17 cellular contexts compared by ENCODE assay signal in genomic region chr5:168300377-168301182, GRCh38. TPM values are rescaled to one million over a fixed set of nuclear protein-coding genes. Genes with fewer than 3 reads are reported as not detected.
DNase-seq lines count a peak whose midpoint lies in the region; ATAC-seq and TF ChIP-seq lines count a peak whose summit lies in the region.
"Had no signal": no experiment of that assay in that cellular context is flagged by ENCODE, and none has a peak within 500 bp of the region (broad histone marks: within the 10 kb centered on the region; RNA-seq: fewer than 3 reads in every experiment).

No MANE protein-coding gene starts in this region.

- no peaks in the 10 kb centered on the region for H3K27me3 ChIP-seq in foreskin keratinocyte
- no peaks in the 10 kb centered on the region for H3K27me3 ChIP-seq in right atrium auricular region

- TF ChIP-seq CTCF in HEK293 (tag by site-specific recombination; IDR thresholded peaks at IDR 0.05) (no peak), foreskin keratinocyte (conservative IDR thresholded peaks at IDR 0.05) (no peak), right atrium auricular region (IDR thresholded peaks at IDR 0.05) (no peak)

- H3K4me1 ChIP-seq in HEK293 (ENCODE audit: control insufficient read depth, insufficient read depth, low read length) (no peaks in the 10 kb centered on the region), foreskin keratinocyte (peaks cover 33% of the 10 kb centered on the region), right atrium auricular region (no peaks in the 10 kb centered on the region)

- DNase-seq in NCI-H69 (lab: John Stamatoyannopoulos, UW) (peak; percentile 12), foreskin keratinocyte (peak in 1 of 2 donors; percentile 59), posterior vena cava (ENCODE audit: low spot score) (peak; percentile 22), right atrium auricular region (ENCODE audit: low spot score) (no peak), OCI-M1 (lab: John Stamatoyannopoulos, UW) (no peak)
- DNase-seq in activated CD8-positive, alpha-beta memory T cell treated with anti-CD3 and anti-CD28 coated beads, Interleukin-2, amount 50 U/mL, for 48 hours = no peak
- DNase-seq: activated B cell treated with CpG ODN at 0.5 μM for 24 hours; aorta; naive thymus-derived CD8-positive, alpha-beta T cell; right cardiac atrium; stimulated activated CD4-positive, alpha-beta T cell treated with anti-CD3 and anti-CD28 coated beads, Interleukin-2, amount 100 ng/mL, for 48 hours; stimulated activated CD8-positive, alpha-beta memory T cell treated with anti-CD3 and anti-CD28 coated beads, Interleukin-4, amount 100 ng/mL, for 48 hours; tibial artery had no signal

- peak; percentile 19 for ATAC-seq in foreskin keratinocyte
- ATAC-seq in HG02938 (IDR thresholded peaks at IDR 0.05; ENCODE audit: unreplicated experiment) = no peak
- ATAC-seq: naive thymus-derived CD8-positive, alpha-beta T cell; Panc1; right cardiac atrium had no signal

- H3K9me3 ChIP-seq in HEK293 (ENCODE audit: control insufficient read depth, insufficient read depth, low read depth, low read length) (no peaks in the 10 kb centered on the region), right atrium auricular region (no peaks in the 10 kb centered on the region)
- H3K9me3 ChIP-seq: tibial artery had no signal

- H3K36me3 ChIP-seq in HEK293 (ENCODE audit: control insufficient read depth in 2 of 2, insufficient read depth in 1 of 2, low read length in 2 of 2) = no peaks in the 10 kb centered on the region
- no peaks in the 10 kb centered on the region for H3K36me3 ChIP-seq in right atrium auricular region
- H3K36me3 ChIP-seq: tibial artery had no signal

- CTCF ChIA-PET in HEK293 (lab: Yijun Ruan, JAX) = interaction anchor here (0.7 to 1.5 kb wide), 3 partner anchors 8 to 19 kb away, joined by 3 to 5 read pairs (median 4); no protein-coding TSS in a partner anchor

- H3K27ac ChIP-seq in HEK293 (ENCODE audit: extremely low read depth, low read depth, low read length) (no peak overlapping the region), foreskin keratinocyte (no peak overlapping the region), right atrium auricular region (no peak overlapping the region)
- H3K27ac ChIP-seq: tibial artery had no signal

- POLR2A ChIA-PET in HEK293 (lab: Yijun Ruan, JAX) = interaction anchor here (0.6 to 0.9 kb wide), 3 partner anchors 8 to 402 kb away, joined by 3 to 9 read pairs (median 4); no protein-coding TSS in a partner anchor

- no peak overlapping the region for H3K4me3 ChIP-seq in HEK293 (ENCODE audit: low read depth, low read length)
- H3K4me3 ChIP-seq in right atrium auricular region = no peak overlapping the region
- H3K4me3 ChIP-seq: tibial artery had no signal

- intact Hi-C loops in posterior vena cava (cut with DNase I) = loop anchor here in 1 of 2 donors (2.0 kb wide), 1 partner anchor 64 kb away; no protein-coding TSS in a partner anchor

TF ChIP-seq in HEK293, 187 proteins besides CTCF, POLR2A, EP300 and RAD21:
- TF ChIP-seq ZNF426 (tag by site-specific recombination; IDR thresholded peaks at IDR 0.05) (no peak), ZNF335 (tag by site-specific recombination; conservative IDR thresholded peaks at IDR 0.05) (no peak), SCRT2 (tag by site-specific recombination; IDR thresholded peaks at IDR 0.05) (peak; percentile 23; the same call in 1 of the 2 replicates), OSR2 (tag by site-specific recombination; IDR thresholded peaks at IDR 0.05) (peak; percentile 25; the same call in 1 of the 2 replicates), ZIC2 (tag by site-specific recombination; IDR thresholded peaks at IDR 0.05) (peak; percentile 41; the same call in 1 of the 2 replicates), BCL6B (tag by site-specific recombination; IDR thresholded peaks at IDR 0.05) (peak; percentile 76; the same call in 1 of the 2 replicates), ZBTB10 (tag by site-specific recombination; IDR thresholded peaks at IDR 0.05) (no peak)

RNA-seq across cellular contexts. Expression of gene WWC1, which starts 9.1 kb away (rescaled TPM):
- total RNA-seq in foreskin keratinocyte (32.7 and 37.9 TPM in 2 replicates), posterior vena cava (under 1 TPM; 0.33 to 0.97 TPM), right atrium auricular region (1 to 10 TPM; 2.7 to 8.1 TPM)
- 18.1 and 20.1 TPM in 2 replicates for polyA plus RNA-seq in foreskin keratinocyte
- total RNA-seq: T-helper 1 cell treated with Interleukin-12 subunit alpha and Interleukin-12 subunit beta and Interleukin-4 antibody, amounts not matched to agents 30 ng/mL and 1 ng/mL, for 36 hours had no signal

Comparison
In these comparisons a context has a peak if more than half of its experiments do, and no peak if none do; other contexts are left out.
1. DNase-seq: peak in NCI-H69 (single experiment) and posterior vena cava (single experiment); none in right atrium auricular region (single experiment), activated CD8-positive, alpha-beta memory T cell treated with anti-CD3 and anti-CD28 coated beads, Interleukin-2, amount 50 U/mL, for 48 hours (single experiment) and OCI-M1 (single experiment).